In the genomic region with DNA sequence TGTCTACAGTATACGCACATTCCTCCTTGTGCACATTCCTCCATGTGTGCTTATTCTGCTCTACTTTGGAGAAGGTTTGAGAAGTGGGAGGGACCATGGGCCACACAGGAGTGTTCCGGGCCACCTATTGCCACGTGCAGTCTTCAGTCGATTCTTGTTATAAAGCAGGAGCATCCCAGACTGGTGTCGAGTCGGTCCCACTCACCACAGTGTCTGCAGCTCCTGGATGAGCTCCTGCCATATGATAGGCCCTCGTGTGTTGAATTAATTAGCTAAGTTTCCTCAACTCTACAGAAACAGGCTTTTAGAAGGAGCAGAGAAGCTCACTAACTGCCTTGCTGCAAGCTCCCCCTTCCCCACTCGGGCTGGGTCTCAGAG, we compare ENCODE assay signal across 15 cellular contexts. TPM values are rescaled to one million over a fixed set of nuclear protein-coding genes. Genes with fewer than 3 reads are reported as not detected.
DNase-seq lines count a peak whose midpoint lies in the region; ATAC-seq and TF ChIP-seq lines count a peak whose summit lies in the region.
"Had no signal": no experiment of that assay in that cellular context is flagged by ENCODE, and none has a peak within 500 bp of the region (broad histone marks: within the 10 kb centered on the region; RNA-seq: fewer than 3 reads in every experiment).

No MANE protein-coding gene starts in this region.

- TF ChIP-seq POLR2A in testis (IDR thresholded peaks at IDR 0.05) (no peak), stomach (IDR thresholded peaks at IDR 0.05) (no peak)

- no peaks in the 10 kb centered on the region for H3K9me3 Mint-ChIP-seq in activated naive CD4-positive, alpha-beta T cell treated with anti-CD3 and anti-CD28 coated beads, Interleukin-2, amount 50 U/mL, for 72 hours
- H3K9me3 Mint-ChIP-seq in activated naive CD4-positive, alpha-beta T cell treated with anti-CD3 and anti-CD28 coated beads, Interleukin-2, amount 10 ng/mL, durations not matched to agents 7 days and 5 days, result no peaks in the 10 kb centered on the region
- H3K9me3 Mint-ChIP-seq in effector memory CD8-positive, alpha-beta T cell, result no peaks in the 10 kb centered on the region
- H3K9me3 Mint-ChIP-seq: CD4-positive, alpha-beta T cell had no signal

- H3K27ac Mint-ChIP-seq in activated naive CD4-positive, alpha-beta T cell treated with anti-CD3 and anti-CD28 coated beads, Interleukin-2, amount 50 U/mL, for 72 hours, result peak overlapping the region; percentile 39 to 85
- H3K27ac Mint-ChIP-seq in activated naive CD4-positive, alpha-beta T cell treated with anti-CD3 and anti-CD28 coated beads, Interleukin-2, amount 10 ng/mL, durations not matched to agents 7 days and 5 days, result no peak overlapping the region
- H3K27ac Mint-ChIP-seq in effector memory CD8-positive, alpha-beta T cell, result peak overlapping the region; percentile 20 to 47
- H3K27ac Mint-ChIP-seq: B cell; CD4-positive, alpha-beta T cell had no signal

- H3K4me3 ChIP-seq in testis (no peak overlapping the region), stomach (no peak overlapping the region)
- H3K4me3 ChIP-seq: GM12878 had no signal

- H3K4me1 ChIP-seq in testis, result peaks cover 36% of the 10 kb centered on the region
- H3K4me1 ChIP-seq in stomach, result peaks cover 0 to 9% (median 4%) of the 10 kb centered on the region in 4 donors

- intact Hi-C loops in testis (cut with DNase I; ENCODE audit: low total_unique reads), result no loop called here
- intact Hi-C loops in stomach (cut with DNase I; ENCODE audit: low total_unique reads), result no loop called here

- H3K27me3 Mint-ChIP-seq in activated naive CD4-positive, alpha-beta T cell treated with anti-CD3 and anti-CD28 coated beads, Interleukin-2, amount 10 ng/mL, durations not matched to agents 7 days and 5 days, result no peaks in the 10 kb centered on the region
- no peaks in the 10 kb centered on the region for H3K27me3 Mint-ChIP-seq in effector memory CD8-positive, alpha-beta T cell
- H3K27me3 Mint-ChIP-seq: B cell; CD4-positive, alpha-beta T cell had no signal

- TF ChIP-seq CTCF in RWPE1 (conservative IDR thresholded peaks at IDR 0.05; ENCODE audit: low read depth) (no peak), testis (IDR thresholded peaks at IDR 0.05) (no peak), stomach (IDR thresholded peaks at IDR 0.05) (no peak)

- H3K27me3 ChIP-seq in testis (no peaks in the 10 kb centered on the region), stomach (no peaks in the 10 kb centered on the region)

- H3K36me3 Mint-ChIP-seq in activated naive CD4-positive, alpha-beta T cell treated with anti-CD3 and anti-CD28 coated beads, Interleukin-2, amount 50 U/mL, for 72 hours, result no peaks in the 10 kb centered on the region
- H3K36me3 Mint-ChIP-seq in activated naive CD4-positive, alpha-beta T cell treated with anti-CD3 and anti-CD28 coated beads, Interleukin-2, amount 10 ng/mL, durations not matched to agents 7 days and 5 days, result peaks cover 11% of the 10 kb centered on the region
- peaks cover 6% of the 10 kb centered on the region for H3K36me3 Mint-ChIP-seq in effector memory CD8-positive, alpha-beta T cell (ENCODE audit: insufficient read depth)

- POLR2A ChIA-PET in RWPE1 (lab: Yijun Ruan, JAX; ENCODE audit: low non-redundant PET), result no interaction called here

- no peaks in the 10 kb centered on the region for H3K36me3 ChIP-seq in testis (ENCODE audit: low read depth, missing control alignments)
- peaks cover 45 to 98% (median 85%) of the 10 kb centered on the region in 4 donors for H3K36me3 ChIP-seq in stomach

- no peak overlapping the region for H3K4me3 Mint-ChIP-seq in activated naive CD4-positive, alpha-beta T cell treated with anti-CD3 and anti-CD28 coated beads, Interleukin-2, amount 10 ng/mL, durations not matched to agents 7 days and 5 days
- no peak overlapping the region for H3K4me3 Mint-ChIP-seq in effector memory CD8-positive, alpha-beta T cell
- H3K4me3 Mint-ChIP-seq: B cell; CD4-positive, alpha-beta T cell had no signal

- TF ChIP-seq EP300 in stomach (IDR thresholded peaks at IDR 0.05), result no peak

- H3K4me1 Mint-ChIP-seq in activated naive CD4-positive, alpha-beta T cell treated with anti-CD3 and anti-CD28 coated beads, Interleukin-2, amount 10 ng/mL, durations not matched to agents 7 days and 5 days, result no peaks in the 10 kb centered on the region
- H3K4me1 Mint-ChIP-seq in effector memory CD8-positive, alpha-beta T cell (ENCODE audit: low read depth in 2 of 2), result peaks cover 0 to 3% of the 10 kb centered on the region in 2 donors
- H3K4me1 Mint-ChIP-seq: B cell had no signal

- no peak for DNase-seq in activated naive CD4-positive, alpha-beta T cell treated with anti-CD3 and anti-CD28 coated beads, Interleukin-2, amount 50 U/mL, for 72 hours (ENCODE audit: low spot score in 2 of 2)
- DNase-seq in activated naive CD4-positive, alpha-beta T cell treated with anti-CD3 and anti-CD28 coated beads, Interleukin-2, amount 10 ng/mL, durations not matched to agents 7 days and 5 days, result no peak
- DNase-seq in RWPE1 (ENCODE audit: low spot score), result no peak
- DNase-seq in effector memory CD8-positive, alpha-beta T cell, result no peak
- no peak for DNase-seq in testis
- no peak for DNase-seq in stomach
- DNase-seq in NCI-H1694 (lab: John Stamatoyannopoulos, UW), result no peak
- DNase-seq: C1 segment of cervical spinal cord; Calu3; CD4-positive, alpha-beta T cell; DMS79 had no signal

- H3K27ac ChIP-seq in RWPE1, result peak overlapping the region; percentile 94
- H3K27ac ChIP-seq in testis, result peak overlapping the region; percentile 56 to 84
- no peak overlapping the region for H3K27ac ChIP-seq in stomach

- CTCF ChIA-PET in activated naive CD4-positive, alpha-beta T cell treated with anti-CD3 and anti-CD28 coated beads, Interleukin-2, amount 10 ng/mL, durations not matched to agents 7 days and 5 days (lab: Charles Lee), result interaction anchor here (1.4 kb wide), 1 partner anchor 17 kb away, joined by 3 read pairs; no protein-coding TSS in a partner anchor
- CTCF ChIA-PET in RWPE1 (lab: Yijun Ruan, JAX), result no interaction called here

- 77 to 90% methylated on average over 8 of the region's 8 CpGs for WGBS in testis, 2 donors
- 86 to 92% (median 89%) methylated on average over 8 of the region's 8 CpGs for WGBS in stomach, 5 donors

- H3K9me3 ChIP-seq in testis, result no peaks in the 10 kb centered on the region
- H3K9me3 ChIP-seq in stomach, result no peaks in the 10 kb centered on the region

- no peak for ATAC-seq in activated naive CD4-positive, alpha-beta T cell treated with anti-CD3 and anti-CD28 coated beads, Interleukin-2, amount 50 U/mL, for 72 hours
- no peak for ATAC-seq in effector memory CD8-positive, alpha-beta T cell (replicated peaks)
- ATAC-seq: GM12878, HCT116, HepG2 had no signal

RNA-seq across cellular contexts. Expression of gene ENTPD6, which starts 22.6 kb away (rescaled TPM):
- total RNA-seq in activated naive CD4-positive, alpha-beta T cell treated with anti-CD3 and anti-CD28 coated beads, Interleukin-2, amount 50 U/mL, for 72 hours, result 10 to 100 TPM; 38.8 to 45.6 TPM
- 100 to 1,000 TPM; 157 to 204 TPM for total RNA-seq in testis
- 80.7 TPM for polyA plus RNA-seq in testis (ENCODE audit: insufficient read depth, low read depth, low replicate concordance)
- 100 to 1,000 TPM in 3 of 5 donors, 10 to 100 TPM in 2; 44.2 to 110 (median 104) TPM for total RNA-seq in stomach
- polyA plus RNA-seq in stomach, result 10 to 100 TPM; 38.5 to 56.6 (median 40.7) TPM

RNA-seq across cellular contexts. Expression of gene PYGB, which starts 29.8 kb away (rescaled TPM):
- total RNA-seq in activated naive CD4-positive, alpha-beta T cell treated with anti-CD3 and anti-CD28 coated beads, Interleukin-2, amount 50 U/mL, for 72 hours, result 10 to 100 TPM; 19.1 to 30.8 TPM
- 10 to 100 TPM; 91.5 TPM for total RNA-seq in testis
- polyA plus RNA-seq in testis (ENCODE audit: insufficient read depth, low read depth, low replicate concordance), result 50.8 TPM
- total RNA-seq in stomach, result 100 to 1,000 TPM in 2 of 5 donors, 10 to 100 TPM in 3; 34.4 to 116 (median 78.8) TPM
- 10 to 100 TPM; 23.1 to 34.0 (median 28.8) TPM for polyA plus RNA-seq in stomach

Comparison
In these comparisons a context has a peak if more than half of its experiments do, and no peak if none do; other contexts are left out.
1. H3K27ac ChIP-seq: peak in RWPE1 (single experiment) and testis (2 of 2); none in stomach (0 of 5).